32 cellular contexts compared by ENCODE assay signal in the genomic region with DNA sequence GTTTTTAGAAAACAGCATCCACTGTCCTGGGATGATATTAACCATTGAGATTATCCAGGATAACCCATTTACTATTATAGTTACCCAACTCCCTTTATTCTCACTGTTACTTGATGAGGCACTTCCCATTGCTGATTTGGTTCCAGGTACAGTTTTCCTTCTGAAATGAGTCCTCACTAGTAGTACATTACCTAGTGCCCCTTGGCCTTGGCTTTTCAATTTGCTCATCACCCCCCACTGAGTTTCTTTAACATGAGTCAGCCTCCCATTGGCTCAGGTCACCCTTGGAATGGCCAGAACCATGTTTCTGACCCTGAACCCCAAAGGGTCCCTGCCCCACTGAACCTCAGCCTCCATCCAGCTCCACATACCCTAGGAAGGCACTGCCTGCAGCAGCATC. TPM values are rescaled to one million over a fixed set of nuclear protein-coding genes. Genes with fewer than 3 reads are reported as not detected.
"Had no signal": no experiment of that assay in that cellular context is flagged by ENCODE, and none has a peak within 500 bp of the region (broad histone marks: within the 10 kb centered on the region; RNA-seq: fewer than 3 reads in every experiment).

No MANE protein-coding gene starts in this region.

- DNase-seq: activated B cell treated with CpG ODN at 0.5 μM for 24 hours; activated CD4-positive, alpha-beta T cell treated with anti-CD3 and anti-CD28 coated beads for 1 hour; activated CD4-positive, alpha-beta T cell treated with anti-CD3 and anti-CD28 coated beads, Interleukin-2, amount 10 ng/mL, durations not matched to agents 24 days and 14 days; activated CD4-positive, alpha-beta T cell treated with anti-CD3 and anti-CD28 coated beads, Interleukin-2, amount 50 U/mL, for 48 hours; activated gamma-delta T cell; activated naive CD4-positive, alpha-beta T cell treated with anti-CD3 and anti-CD28 coated beads for 36 hours; activated T-cell treated with anti-CD3 and anti-CD28 coated beads for 4 hours; activated T-cell treated with anti-CD3 and anti-CD28 coated beads, Interleukin-2, amount 50 U/mL, for 48 hours; amygdala; NCI-H1092 treated with DMSO at 0.1 percent for 48 hours; NCI-H1417 treated with DMSO at 0.1 percent for 48 hours; NCI-H1694; NCI-H2029; NCI-H2107; NCI-H2171 treated with DMSO at 0.1 percent for 48 hours; NCI-H345; NCI-H510A; NCI-H526 treated with DMSO at 0.1 percent for 48 hours; NCI-H82; NK-92 treated with Interleukin-12 subunit alpha and Interleukin-12 subunit beta, amount 100 ng/mL, for 24 hours; OCI-M1; Peyer's patch; SHP77 treated with DMSO at 0.1 percent for 48 hours; T-helper 17 cell; T-helper 9 cell had no signal

- H3K9me3 Mint-ChIP-seq: activated B cell treated with CpG ODN at 0.5 μM for 24 hours; activated CD4-positive, alpha-beta T cell treated with anti-CD3 and anti-CD28 coated beads, Interleukin-2, amount 10 ng/mL, durations not matched to agents 24 days and 14 days; activated naive CD4-positive, alpha-beta T cell treated with anti-CD3 and anti-CD28 coated beads for 36 hours; activated T-helper 17 cell treated with anti-CD3 and anti-CD28 coated beads, Interleukin-2, amount 50 U/mL, for 72 hours; brain had no signal

- H3K27me3 Mint-ChIP-seq: activated B cell treated with CpG ODN at 0.5 μM for 24 hours; activated CD4-positive, alpha-beta T cell treated with anti-CD3 and anti-CD28 coated beads, Interleukin-2, amount 10 ng/mL, durations not matched to agents 24 days and 14 days; activated naive CD8-positive, alpha-beta T cell; activated T-helper 17 cell treated with anti-CD3 and anti-CD28 coated beads, Interleukin-2, amount 50 U/mL, for 72 hours; brain had no signal

- H3K9me3 ChIP-seq: Peyer's patch had no signal

- H3K27ac Mint-ChIP-seq: activated B cell treated with CpG ODN at 0.5 μM for 24 hours; activated CD4-positive, alpha-beta T cell treated with anti-CD3 and anti-CD28 coated beads, Interleukin-2, amount 10 ng/mL, durations not matched to agents 24 days and 14 days; activated naive CD4-positive, alpha-beta T cell treated with anti-CD3 and anti-CD28 coated beads for 36 hours; activated naive CD8-positive, alpha-beta T cell; activated T-helper 17 cell treated with anti-CD3 and anti-CD28 coated beads, Interleukin-2, amount 50 U/mL, for 72 hours; T-helper 17 cell had no signal

- H3K4me1 ChIP-seq: Peyer's patch had no signal

- H3K4me3 ChIP-seq: cardiac muscle cell, Peyer's patch had no signal

- H3K36me3 ChIP-seq: cardiac muscle cell, Peyer's patch had no signal

- H3K4me1 Mint-ChIP-seq: activated B cell treated with CpG ODN at 0.5 μM for 24 hours; activated CD4-positive, alpha-beta T cell treated with anti-CD3 and anti-CD28 coated beads, Interleukin-2, amount 10 ng/mL, durations not matched to agents 24 days and 14 days; activated T-helper 17 cell treated with anti-CD3 and anti-CD28 coated beads, Interleukin-2, amount 50 U/mL, for 72 hours had no signal

- H3K27ac ChIP-seq: Peyer's patch had no signal

- H3K4me3 Mint-ChIP-seq: activated B cell treated with CpG ODN at 0.5 μM for 24 hours; activated CD4-positive, alpha-beta T cell treated with anti-CD3 and anti-CD28 coated beads, Interleukin-2, amount 10 ng/mL, durations not matched to agents 24 days and 14 days; activated naive CD4-positive, alpha-beta T cell treated with anti-CD3 and anti-CD28 coated beads for 36 hours; activated naive CD8-positive, alpha-beta T cell; activated T-helper 17 cell treated with anti-CD3 and anti-CD28 coated beads, Interleukin-2, amount 50 U/mL, for 72 hours; brain; T-helper 17 cell had no signal

- ATAC-seq: activated T-helper 17 cell treated with anti-CD3 and anti-CD28 coated beads, Interleukin-2, amount 50 U/mL, for 72 hours; T-helper 17 cell had no signal

- H3K27me3 ChIP-seq: cardiac muscle cell, Peyer's patch had no signal

- FAIRE-seq: astrocyte, colon had no signal

- H3K36me3 Mint-ChIP-seq: activated naive CD8-positive, alpha-beta T cell; brain had no signal

RNA-seq across cellular contexts. Expression of a gene that starts 28.4 kb away (rescaled TPM):
- total RNA-seq: MCF 10A had no signal
